Comparison of ENCODE assay signal across 9 cellular contexts in the genomic region with DNA sequence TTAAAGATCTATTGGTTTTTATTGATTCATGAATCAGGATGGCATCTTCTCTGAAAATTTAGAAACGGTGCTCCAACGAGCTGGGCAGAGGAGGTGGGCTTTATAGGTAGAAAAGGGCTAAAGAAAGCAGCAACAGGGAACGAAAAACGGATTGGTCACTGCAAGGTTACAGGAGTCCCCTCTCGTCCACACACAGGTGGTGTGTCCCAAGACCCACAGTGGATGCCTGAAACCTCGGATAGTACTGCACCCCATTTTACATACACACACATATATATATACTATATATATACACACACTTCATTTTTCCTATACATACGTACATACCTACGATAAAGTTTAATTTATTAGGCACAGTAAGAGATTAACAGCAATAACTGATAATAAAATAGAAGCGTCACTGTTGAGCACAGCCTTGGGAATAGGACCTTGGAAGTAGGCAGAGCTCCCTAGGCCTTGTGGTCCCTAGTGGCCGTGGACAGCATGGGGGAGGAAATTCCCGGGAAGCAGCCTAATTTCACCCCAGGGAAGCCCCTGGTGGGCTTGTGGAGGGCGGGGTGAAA. TPM values are rescaled to one million over a fixed set of nuclear protein-coding genes. Genes with fewer than 3 reads are reported as not detected.
DNase-seq lines count a peak whose midpoint lies in the region; ATAC-seq, FAIRE-seq and TF ChIP-seq lines count a peak whose summit lies in the region.
"Had no signal": no experiment of that assay in that cellular context is flagged by ENCODE, and none has a peak within 500 bp of the region (broad histone marks: within the 10 kb centered on the region; RNA-seq: fewer than 3 reads in every experiment).

No MANE protein-coding gene starts in this region.

- no peak for DNase-seq in activated CD4-positive, alpha-beta T cell treated with anti-CD3 and anti-CD28 coated beads, Interleukin-2, amount 10 ng/mL, durations not matched to agents 7 days and 5 days
- no peak for DNase-seq in activated CD4-positive, alpha-beta T cell treated with anti-CD3 and anti-CD28 coated beads for 4 hours
- DNase-seq in astrocyte of the spinal cord (ENCODE audit: low read depth, low spot score) (no peak), HepG2 (ENCODE audit: low spot score) (no peak), tibial artery (no peak), cerebellum (ENCODE audit: low spot score) (no peak)

- H3K9me3 ChIP-seq in HepG2 (ENCODE audit: low read length) (no peaks in the 10 kb centered on the region), tibial artery (no peaks in the 10 kb centered on the region)

- H3K4me1 ChIP-seq in HepG2 (ENCODE audit: insufficient read depth, low read length): peaks cover 45% of the 10 kb centered on the region
- peaks cover 0 to 31% (median 15%) of the 10 kb centered on the region in 4 donors for H3K4me1 ChIP-seq in tibial artery

- H3K27ac ChIP-seq in HepG2 (ENCODE audit: extremely low read length, insufficient read depth, low read length) (no peak overlapping the region), tibial artery (peak overlapping the region; percentile 79 to 88)

- H3K27me3 ChIP-seq in HepG2 (ENCODE audit: control insufficient read depth in 1 of 2, insufficient read depth in 2 of 2, low read length in 2 of 2) (no peaks in the 10 kb centered on the region), tibial artery (no peaks in the 10 kb centered on the region)

- POLR2A ChIA-PET in activated CD4-positive, alpha-beta T cell treated with anti-CD3 and anti-CD28 coated beads, Interleukin-2, amount 10 ng/mL, durations not matched to agents 7 days and 5 days (lab: Charles Lee): interaction anchor here (1.0 kb wide), 1 partner anchor 292 kb away, joined by 3 read pairs; no protein-coding TSS in a partner anchor
- POLR2A ChIA-PET in HepG2 (lab: Yijun Ruan, JAX): interaction anchor here (0.8 to 3.0 kb wide), 6 partner anchors 9 to 313 kb away, joined by 3 to 11 read pairs (median 3); partner anchors contain the start of genes ABCB8, ABCF2 and CHPF2

- TF ChIP-seq RAD21 in HepG2 (CRISPR knock-in tag; IDR thresholded peaks at IDR 0.05): no peak

- peaks cover 19% of the 10 kb centered on the region for H3K36me3 Mint-ChIP-seq in activated CD4-positive, alpha-beta T cell treated with anti-CD3 and anti-CD28 coated beads, Interleukin-2, amount 10 ng/mL, durations not matched to agents 7 days and 5 days (ENCODE audit: low read depth)

- intact Hi-C loops in HepG2 (cut with micrococcal nuclease; ENCODE audit: unreplicated experiment): loop anchor here (1.0 kb wide), 1 partner anchor 9 kb away; no protein-coding TSS in a partner anchor
- intact Hi-C loops in tibial artery (cut with DNase I; ENCODE audit: low total_unique reads): loop anchor here (5.0 kb wide), 1 partner anchor 94 kb away; the partner anchor contains the start of gene SMARCD3

- H3K36me3 ChIP-seq in HepG2 (replicated peaks in 1 of 2; ENCODE audit: control insufficient read depth in 1 of 2, insufficient read depth in 2 of 2, low read length in 2 of 2) (peaks cover 0 to 3% of the 10 kb centered on the region in 2 experiments; a peak in 1 of 5 replicates), tibial artery (peaks cover 4 to 6% (median 5%) of the 10 kb centered on the region in 3 donors)

- H3K27me3 Mint-ChIP-seq in activated CD4-positive, alpha-beta T cell treated with anti-CD3 and anti-CD28 coated beads, Interleukin-2, amount 10 ng/mL, durations not matched to agents 7 days and 5 days: no peaks in the 10 kb centered on the region

- H2AFZ ChIP-seq in HepG2 (ENCODE audit: low read length): no peak overlapping the region

- TF ChIP-seq EP300 in HepG2 (IDR thresholded peaks at IDR 0.05; ENCODE audit: low read depth in 2 of 2, low read length in 2 of 2) (no peak), HepG2 (CRISPR knock-in tag; IDR thresholded peaks at IDR 0.05; ENCODE audit: borderline replicate concordance) (no peak)

- H3K4me1 Mint-ChIP-seq in activated CD4-positive, alpha-beta T cell treated with anti-CD3 and anti-CD28 coated beads, Interleukin-2, amount 10 ng/mL, durations not matched to agents 7 days and 5 days: peaks cover 31% of the 10 kb centered on the region

- TF ChIP-seq POLR2A in HepG2 (IDR thresholded peaks at IDR 0.05; ENCODE audit: insufficient read depth in 1 of 2, low read depth in 2 of 2, low read length in 2 of 2): no peak

- peak overlapping the region; percentile 85 for H3K27ac Mint-ChIP-seq in activated CD4-positive, alpha-beta T cell treated with anti-CD3 and anti-CD28 coated beads, Interleukin-2, amount 10 ng/mL, durations not matched to agents 7 days and 5 days

- CTCF ChIA-PET in activated CD4-positive, alpha-beta T cell treated with anti-CD3 and anti-CD28 coated beads, Interleukin-2, amount 10 ng/mL, durations not matched to agents 7 days and 5 days (lab: Charles Lee): interaction anchor here (0.9 to 3.8 kb wide), 7 partner anchors 9 to 115 kb away, joined by 3 to 34 read pairs (median 3); no protein-coding TSS in a partner anchor
- CTCF ChIA-PET in HepG2 (lab: Yijun Ruan, JAX; ENCODE audit: low intra/inter-chr PET ratio, low total read pairs): interaction anchor here (1.5 kb wide), 1 partner anchor 26 kb away, joined by 5 read pairs; no protein-coding TSS in a partner anchor

- peak overlapping the region; percentile 86 for H3K4me3 Mint-ChIP-seq in activated CD4-positive, alpha-beta T cell treated with anti-CD3 and anti-CD28 coated beads, Interleukin-2, amount 10 ng/mL, durations not matched to agents 7 days and 5 days

- FAIRE-seq in HepG2 (lab: Jason Lieb, UNC): no peak
- FAIRE-seq: bronchial epithelial cell had no signal

- no TSS peak for BruUV-seq in HepG2 (replicated peaks; lab: Mats Ljungman, UMichigan)

- ATAC-seq in HepG2 (peak; percentile 39), GM19395 (IDR thresholded peaks at IDR 0.05; ENCODE audit: unreplicated experiment) (no peak), GM18511 (IDR thresholded peaks at IDR 0.05; ENCODE audit: unreplicated experiment) (no peak)

- H3K9me3 Mint-ChIP-seq in activated CD4-positive, alpha-beta T cell treated with anti-CD3 and anti-CD28 coated beads, Interleukin-2, amount 10 ng/mL, durations not matched to agents 7 days and 5 days: peaks cover 12% of the 10 kb centered on the region

- H3K9ac ChIP-seq in HepG2 (ENCODE audit: insufficient read depth, low read depth, low read length): no peak overlapping the region

- H3K4me3 ChIP-seq in astrocyte of the spinal cord (ENCODE audit: low read depth, low read length) (peak overlapping the region; percentile 27), HepG2 (replicated peaks in 1 of 3; ENCODE audit: insufficient read depth in 1 of 3, low read depth in 2 of 3, low read length in 3 of 3) (peak overlapping the region in 2 of 3 experiments; percentile 6 to 54; a peak in 3 of 6 replicates), tibial artery (peak overlapping the region; percentile 84 to 97)

- peak overlapping the region; percentile 80 for H3K4me2 ChIP-seq in HepG2 (ENCODE audit: low read depth, low read length)

- H3K79me2 ChIP-seq in HepG2 (ENCODE audit: insufficient read depth, low read length): peaks cover 13% of the 10 kb centered on the region

- H4K20me1 ChIP-seq in HepG2 (ENCODE audit: insufficient read depth, low read length): 0 out of 2 replicates have a peak, but pooled peaks cover 3% of the 10 kb centered on the region

- in situ Hi-C loops in astrocyte of the spinal cord (cut with HindIII; ENCODE audit: low sequenced_read_pairs) (no loop called here), HepG2 (cut with HindIII; ENCODE audit: extremely low pct_ligation_motif_present, low pct_unique_long_range_greater_than_20kb) (no loop called here)

- WGBS in HepG2 (ENCODE audit: low lambda C conversion rate): 70% methylated on average over 12 of the region's 12 CpGs

- no peak for TF ChIP-seq CTCF in astrocyte of the spinal cord (IDR thresholded peaks at IDR 0.05; ENCODE audit: low read depth, low read length)
- TF ChIP-seq CTCF in HepG2 (CRISPR knock-in tag; IDR thresholded peaks at IDR 0.05): no peak
- peak; percentile 8 to 22 for TF ChIP-seq CTCF in tibial artery (IDR thresholded peaks at IDR 0.05)

TF ChIP-seq in HepG2, 621 proteins besides CTCF, POLR2A, EP300 and RAD21:
- no peak for TF ChIP-seq XBP1 (CRISPR knock-in tag; IDR thresholded peaks at IDR 0.05)
- TF ChIP-seq ZNF34 (CRISPR knock-in tag; IDR thresholded peaks at IDR 0.05; ENCODE audit: borderline replicate concordance): no peak
- TF ChIP-seq ZNF777 (CRISPR knock-in tag; IDR thresholded peaks at IDR 0.05): no peak
- TF ChIP-seq WIZ (CRISPR knock-in tag; IDR thresholded peaks at IDR 0.05): no peak
- TF ChIP-seq ZNF678 (CRISPR knock-in tag; IDR thresholded peaks at IDR 0.05): no peak
- no peak for TF ChIP-seq ZNF292 (CRISPR knock-in tag; IDR thresholded peaks at IDR 0.05; ENCODE audit: borderline replicate concordance, low read depth)

RNA-seq across cellular contexts. Expression of gene NUB1, which starts 0.7 kb away (rescaled TPM):
- total RNA-seq in activated CD4-positive, alpha-beta T cell treated with anti-CD3 and anti-CD28 coated beads, Interleukin-2, amount 10 ng/mL, durations not matched to agents 7 days and 5 days: 10 to 100 TPM; 69.7 to 85.5 TPM
- 37.0 and 47.3 TPM in 2 replicates for total RNA-seq in HepG2 (2016; rRNA removed; fragmentation: Illumina TruSeq; extraction: Trizol)
- 4.7 and 6.0 TPM in 2 replicates for total RNA-seq in HepG2 (2016; cell fraction: cytosol; rRNA removed; fragmentation: Illumina TruSeq; extraction: Trizol; ENCODE audit: low read depth)
- total RNA-seq in HepG2 (2016; cell fraction: insoluble cytoplasmic fraction; rRNA removed; fragmentation: Illumina TruSeq; extraction: Trizol): 35.2 and 42.6 TPM in 2 replicates
- 10.8 and 12.6 TPM in 2 replicates for total RNA-seq in HepG2 (2016; cell fraction: membrane; rRNA removed; fragmentation: Illumina TruSeq; extraction: Trizol)
- total RNA-seq in HepG2 (2016; cell fraction: nucleus; rRNA removed; fragmentation: Illumina TruSeq; extraction: Trizol): 18.9 and 20.1 TPM in 2 replicates
- polyA plus RNA-seq in HepG2 (2011; rRNA removed): 26.0 and 27.1 TPM in 2 replicates
- 19.1 and 22.8 TPM in 2 replicates for polyA plus RNA-seq in HepG2 (2011; cell fraction: cytosol; rRNA removed)
- polyA plus RNA-seq in HepG2 (2011; cell fraction: nucleus; rRNA removed): 33.3 and 38.5 TPM in 2 replicates
- 42.2 and 43.6 TPM in 2 replicates for polyA plus RNA-seq in HepG2 (2012)
- polyA plus RNA-seq in HepG2 (2016; cell fraction: cytosol; fragmentation: Illumina TruSeq; extraction: Trizol; ENCODE audit: low read depth): 2.7 and 3.1 TPM in 2 replicates
- 47.8 and 54.9 TPM in 2 replicates for polyA plus RNA-seq in HepG2 (2016; cell fraction: insoluble cytoplasmic fraction; fragmentation: Illumina TruSeq; extraction: Trizol; ENCODE audit: low read depth)
- polyA plus RNA-seq in HepG2 (2016; cell fraction: membrane; fragmentation: Illumina TruSeq; extraction: Trizol; ENCODE audit: low read depth): 6.4 and 6.9 TPM in 2 replicates
- polyA plus RNA-seq in HepG2 (2016; cell fraction: nucleus; fragmentation: Illumina TruSeq; extraction: Trizol; ENCODE audit: insufficient read depth, low read depth): 27.0 and 28.5 TPM in 2 replicates
- polyA minus RNA-seq in HepG2 (2011; rRNA and poly(A)+ RNA removed; ENCODE audit: low replicate concordance): 32.1 and 35.9 TPM in 2 replicates
- polyA minus RNA-seq in HepG2 (2011; cell fraction: cytosol; rRNA and poly(A)+ RNA removed): 22.8 and 23.4 TPM in 2 replicates
- polyA minus RNA-seq in HepG2 (2011; cell fraction: nucleus; rRNA and poly(A)+ RNA removed): 31.8 and 46.1 TPM in 2 replicates
- 29.6 TPM for total RNA-seq in cerebellum

Comparison
In these comparisons a context has a peak if more than half of its experiments do, and no peak if none do; other contexts are left out.
1. H3K4me3 ChIP-seq: peak in every context shown above with its lines; median percentile 90 in tibial artery; 30 in HepG2; 27 in astrocyte of the spinal cord.
2. CTCF ChIP-seq: peak in tibial artery (2 of 2); none in astrocyte of the spinal cord (single experiment) and HepG2 (single experiment).